Comparison of ENCODE assay signal across 10 cellular contexts in genomic region chr1:222657899-222658298, GRCh38.
"Had no signal": no experiment of that assay in that cellular context is flagged by ENCODE, and none has a peak within 500 bp of the region (broad histone marks: within the 10 kb centered on the region; RNA-seq: fewer than 3 reads in every experiment).

No MANE protein-coding gene starts in this region.

- H3K4me3 ChIP-seq: body of pancreas, psoas muscle, sigmoid colon, stomach had no signal

- H3K9me3 ChIP-seq: body of pancreas, psoas muscle, sigmoid colon, stomach had no signal

- H3K27me3 ChIP-seq: body of pancreas, sigmoid colon, stomach had no signal

- H3K9me3 Mint-ChIP-seq: activated T-cell treated with anti-CD3 and anti-CD28 coated beads, Interleukin-2, amount 50 U/mL, for 4 hours; nephron progenitor cell; T-helper 2 cell treated with Interferon-gamma antibody and Interleukin-4, amounts not matched to agents 5 μg/mL and 100 μg/mL, for 36 hours had no signal

- H3K4me1 ChIP-seq: body of pancreas, psoas muscle, sigmoid colon had no signal

- ATAC-seq: activated T-cell treated with anti-CD3 and anti-CD28 coated beads, Interleukin-2, amount 50 U/mL, for 4 hours; body of pancreas; esophagus mucosa; psoas muscle had no signal

- H3K4me3 Mint-ChIP-seq: activated T-cell treated with anti-CD3 and anti-CD28 coated beads, Interleukin-2, amount 50 U/mL, for 4 hours; nephron progenitor cell; T-helper 2 cell treated with Interferon-gamma antibody and Interleukin-4, amounts not matched to agents 5 μg/mL and 100 μg/mL, for 36 hours had no signal

- H3K27ac ChIP-seq: body of pancreas, psoas muscle, sigmoid colon, stomach had no signal

- H3K27ac Mint-ChIP-seq: T-helper 2 cell treated with Interferon-gamma antibody and Interleukin-4, amounts not matched to agents 5 μg/mL and 100 μg/mL, for 36 hours had no signal

- DNase-seq: activated T-cell treated with anti-CD3 and anti-CD28 coated beads, Interleukin-2, amount 50 U/mL, for 4 hours; amniotic stem cell; body of pancreas; nephron progenitor cell; psoas muscle; sigmoid colon; stimulated activated CD4-positive, alpha-beta T cell treated with anti-CD3 and anti-CD28 coated beads, Interleukin-2, amount 100 ng/mL, for 48 hours; stomach had no signal

- H3K4me1 Mint-ChIP-seq: nephron progenitor cell had no signal
